ENCODE assay signal across 18 cellular contexts in the genomic region with DNA sequence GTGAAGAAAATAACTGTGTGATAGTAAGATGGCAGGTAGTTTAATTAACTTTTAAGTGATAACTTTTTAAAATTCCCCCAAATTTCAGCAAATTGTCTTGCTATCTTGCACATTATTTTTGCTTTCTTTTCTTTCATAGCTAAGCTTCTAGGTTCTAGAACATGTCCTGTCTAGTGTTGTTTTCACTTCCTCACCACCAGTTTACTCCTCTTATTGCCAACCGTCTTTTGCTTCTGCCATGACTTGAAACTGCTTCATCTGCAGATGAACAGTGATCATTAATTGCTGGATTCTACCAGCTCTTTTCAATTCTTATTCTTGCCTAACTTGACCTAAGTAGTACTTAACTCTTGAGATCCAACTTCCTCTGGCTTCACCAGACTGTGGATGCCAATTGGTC.
DNase-seq lines count a peak whose midpoint lies in the region; ATAC-seq and TF ChIP-seq lines count a peak whose summit lies in the region.
"Had no signal": no experiment of that assay in that cellular context is flagged by ENCODE, and none has a peak within 500 bp of the region (broad histone marks: within the 10 kb centered on the region; RNA-seq: fewer than 3 reads in every experiment).

No MANE protein-coding gene starts in this region.

- peak; percentile 13 for DNase-seq in GM12864 (ENCODE audit: low read depth)
- no peak for DNase-seq in NCI-H1417 treated with DMSO at 0.1 percent for 48 hours (lab: John Stamatoyannopoulos, UW)
- no peak for DNase-seq in stimulated activated naive CD8-positive, alpha-beta T cell treated with anti-CD3 and anti-CD28 coated beads, Interleukin-15, amount 100 ng/mL, for 72 hours
- DNase-seq in iPS-NIHi7 (ENCODE audit: extremely low spot score): no peak
- no peak for DNase-seq in glomerular visceral epithelial cell (ENCODE audit: extremely low spot score)
- DNase-seq: 8988T; activated CD8-positive, alpha-beta memory T cell treated with anti-CD3 and anti-CD28 coated beads, Interleukin-2, amount 50 U/mL, for 4 hours; activated naive CD4-positive, alpha-beta T cell treated with anti-CD3 and anti-CD28 coated beads, Interleukin-2, amount 10 ng/mL, durations not matched to agents 7 days and 5 days; cortex of kidney; glutamatergic neuron; mesenchymal stem cell; NCI-H2107; nephron progenitor cell had no signal

- no peak overlapping the region for H3K4me3 Mint-ChIP-seq in stimulated activated naive CD8-positive, alpha-beta T cell treated with anti-CD3 and anti-CD28 coated beads, Interleukin-15, amount 100 ng/mL, for 72 hours
- H3K4me3 Mint-ChIP-seq: activated naive CD4-positive, alpha-beta T cell treated with anti-CD3 and anti-CD28 coated beads, Interleukin-2, amount 10 ng/mL, durations not matched to agents 7 days and 5 days; CD14-positive monocyte; nephron progenitor cell; T-helper 2 cell treated with Interferon-gamma antibody and Interleukin-4, amounts not matched to agents 5 μg/mL and 100 μg/mL, for 36 hours had no signal

- no peak overlapping the region for H3K4me3 ChIP-seq in GM12864 (ENCODE audit: low read depth, low read length)

- H3K27me3 Mint-ChIP-seq in stimulated activated naive CD8-positive, alpha-beta T cell treated with anti-CD3 and anti-CD28 coated beads, Interleukin-15, amount 100 ng/mL, for 72 hours: no peaks in the 10 kb centered on the region
- H3K27me3 Mint-ChIP-seq: activated naive CD4-positive, alpha-beta T cell treated with anti-CD3 and anti-CD28 coated beads, Interleukin-2, amount 10 ng/mL, durations not matched to agents 7 days and 5 days had no signal

- H3K27ac Mint-ChIP-seq in stimulated activated naive CD8-positive, alpha-beta T cell treated with anti-CD3 and anti-CD28 coated beads, Interleukin-15, amount 100 ng/mL, for 72 hours: no peak overlapping the region
- H3K27ac Mint-ChIP-seq: activated naive CD4-positive, alpha-beta T cell treated with anti-CD3 and anti-CD28 coated beads, Interleukin-2, amount 10 ng/mL, durations not matched to agents 7 days and 5 days; CD14-positive monocyte; nephron progenitor cell; T-helper 2 cell treated with Interferon-gamma antibody and Interleukin-4, amounts not matched to agents 5 μg/mL and 100 μg/mL, for 36 hours had no signal

- TF ChIP-seq CTCF in GM12864 (IDR thresholded peaks at IDR 0.05; ENCODE audit: low read depth, low read length, missing control alignments): no peak

- peak; percentile 64 for ATAC-seq in GM19035 (IDR thresholded peaks at IDR 0.05; ENCODE audit: unreplicated experiment)
- ATAC-seq in GM21825 (IDR thresholded peaks at IDR 0.05; ENCODE audit: unreplicated experiment): peak; percentile 67
- peak; percentile 80 for ATAC-seq in HG03280 (IDR thresholded peaks at IDR 0.05; ENCODE audit: unreplicated experiment)
- no peak for ATAC-seq in stimulated activated naive CD8-positive, alpha-beta T cell treated with anti-CD3 and anti-CD28 coated beads, Interleukin-15, amount 100 ng/mL, for 72 hours

- H3K9me3 Mint-ChIP-seq in stimulated activated naive CD8-positive, alpha-beta T cell treated with anti-CD3 and anti-CD28 coated beads, Interleukin-15, amount 100 ng/mL, for 72 hours: no peaks in the 10 kb centered on the region
- H3K9me3 Mint-ChIP-seq: activated naive CD4-positive, alpha-beta T cell treated with anti-CD3 and anti-CD28 coated beads, Interleukin-2, amount 10 ng/mL, durations not matched to agents 7 days and 5 days; nephron progenitor cell; T-helper 2 cell treated with Interferon-gamma antibody and Interleukin-4, amounts not matched to agents 5 μg/mL and 100 μg/mL, for 36 hours had no signal

- H3K4me1 Mint-ChIP-seq in stimulated activated naive CD8-positive, alpha-beta T cell treated with anti-CD3 and anti-CD28 coated beads, Interleukin-15, amount 100 ng/mL, for 72 hours: no peaks in the 10 kb centered on the region
- H3K4me1 Mint-ChIP-seq: activated naive CD4-positive, alpha-beta T cell treated with anti-CD3 and anti-CD28 coated beads, Interleukin-2, amount 10 ng/mL, durations not matched to agents 7 days and 5 days; CD14-positive monocyte; nephron progenitor cell had no signal
